In the genomic region with DNA sequence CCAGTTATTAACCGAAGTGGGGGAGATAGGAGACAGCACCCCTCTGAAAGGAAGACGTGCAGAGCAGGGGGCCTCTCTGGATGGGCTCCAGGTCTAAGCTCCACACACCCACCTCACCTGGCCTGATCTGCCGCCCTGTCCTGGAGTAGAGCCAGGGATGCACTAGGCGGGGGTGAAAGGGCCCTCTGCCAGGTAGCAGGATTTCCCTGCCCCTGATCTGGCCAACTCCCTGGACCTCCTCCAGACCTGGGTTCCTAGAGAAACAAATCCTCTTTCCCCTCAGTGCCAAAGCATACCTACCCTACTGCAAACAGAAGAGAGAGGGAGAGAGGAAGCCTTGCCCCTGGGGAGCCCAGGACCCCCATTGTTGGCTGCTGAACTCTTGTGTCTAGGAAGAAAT, we compare ENCODE assay signal across 1 cellular context.
TF ChIP-seq lines count a peak whose summit lies in the region.

No MANE protein-coding gene starts in this region.

TF ChIP-seq in IMR-90, 13 proteins besides CTCF, POLR2A, EP300 and RAD21:
- TF ChIP-seq CEBPB (IDR thresholded peaks at IDR 0.05; ENCODE audit: low read depth, low read length) (no peak), RCOR1 (IDR thresholded peaks at IDR 0.05; ENCODE audit: insufficient replicate concordance, low read length) (no peak), CHD1 (IDR thresholded peaks at IDR 0.05; ENCODE audit: low read depth, low read length) (no peak), RFX5 (IDR thresholded peaks at IDR 0.05; ENCODE audit: low read depth, low read length) (no peak), SMC3 (IDR thresholded peaks at IDR 0.05; ENCODE audit: low read depth, low read length) (no peak), MXI1 (IDR thresholded peaks at IDR 0.05; ENCODE audit: borderline replicate concordance, low read depth, low read length) (no peak), BHLHE40 (IDR thresholded peaks at IDR 0.05; ENCODE audit: low read depth, low read length) (no peak), NFE2L2 (IDR thresholded peaks at IDR 0.05; ENCODE audit: low read depth, low read length) (no peak), FOS (IDR thresholded peaks at IDR 0.05; ENCODE audit: low read depth, low read length) (no peak), MAZ (IDR thresholded peaks at IDR 0.05; ENCODE audit: borderline replicate concordance, low read depth, low read length) (no peak), MAFK (IDR thresholded peaks at IDR 0.05; ENCODE audit: low read depth, low read length) (no peak)
- TF ChIP-seq, protein P1, sequence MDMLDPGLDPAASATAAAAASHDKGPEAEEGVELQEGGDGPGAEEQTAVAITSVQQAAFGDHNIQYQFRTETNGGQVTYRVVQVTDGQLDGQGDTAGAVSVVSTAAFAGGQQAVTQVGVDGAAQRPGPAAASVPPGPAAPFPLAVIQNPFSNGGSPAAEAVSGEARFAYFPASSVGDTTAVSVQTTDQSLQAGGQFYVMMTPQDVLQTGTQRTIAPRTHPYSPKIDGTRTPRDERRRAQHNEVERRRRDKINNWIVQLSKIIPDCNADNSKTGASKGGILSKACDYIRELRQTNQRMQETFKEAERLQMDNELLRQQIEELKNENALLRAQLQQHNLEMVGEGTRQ (IDR thresholded peaks at IDR 0.05; ENCODE audit: low read depth, low read length), result no peak
- TF ChIP-seq, protein P2, sequence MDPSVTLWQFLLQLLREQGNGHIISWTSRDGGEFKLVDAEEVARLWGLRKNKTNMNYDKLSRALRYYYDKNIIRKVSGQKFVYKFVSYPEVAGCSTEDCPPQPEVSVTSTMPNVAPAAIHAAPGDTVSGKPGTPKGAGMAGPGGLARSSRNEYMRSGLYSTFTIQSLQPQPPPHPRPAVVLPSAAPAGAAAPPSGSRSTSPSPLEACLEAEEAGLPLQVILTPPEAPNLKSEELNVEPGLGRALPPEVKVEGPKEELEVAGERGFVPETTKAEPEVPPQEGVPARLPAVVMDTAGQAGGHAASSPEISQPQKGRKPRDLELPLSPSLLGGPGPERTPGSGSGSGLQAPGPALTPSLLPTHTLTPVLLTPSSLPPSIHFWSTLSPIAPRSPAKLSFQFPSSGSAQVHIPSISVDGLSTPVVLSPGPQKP (IDR thresholded peaks at IDR 0.05; ENCODE audit: borderline replicate concordance, low read depth, low read length), result no peak
